Comparison of ENCODE assay signal across 15 cellular contexts in genomic region chr2:124959582-124959981, GRCh38.
"Had no signal": no experiment of that assay in that cellular context is flagged by ENCODE, and none has a peak within 500 bp of the region (broad histone marks: within the 10 kb centered on the region; RNA-seq: fewer than 3 reads in every experiment).

No MANE protein-coding gene starts in this region.

- H3K4me1 ChIP-seq: ascending aorta had no signal

- H3K36me3 ChIP-seq: ascending aorta, thoracic aorta had no signal

- DNase-seq: activated CD4-positive, alpha-beta memory T cell treated with anti-CD3 and anti-CD28 coated beads for 36 hours; activated CD4-positive, CD25-positive, alpha-beta regulatory T cell treated with anti-CD3 and anti-CD28 coated beads, Interleukin-2, amount 50 U/mL, for 72 hours; activated naive CD8-positive, alpha-beta T cell treated with anti-CD3 and anti-CD28 coated beads, Interleukin-2, amount 10 ng/mL, durations not matched to agents 7 days and 5 days; central memory CD4-positive, alpha-beta T cell; effector CD4-positive, alpha-beta T cell; immature natural killer cell; mesendoderm; nephron progenitor cell; stimulated activated CD4-positive, alpha-beta T cell treated with anti-CD3 and anti-CD28 coated beads, Interleukin-4, amount 100 ng/mL, for 24 hours; stimulated activated naive CD8-positive, alpha-beta T cell treated with anti-CD3 and anti-CD28 coated beads, Interleukin-15, amount 100 ng/mL, for 72 hours; SW 1271 had no signal

- H3K4me3 ChIP-seq: ascending aorta, coronary artery, thoracic aorta had no signal

- H3K9me3 ChIP-seq: ascending aorta, thoracic aorta had no signal

- H3K27ac ChIP-seq: ascending aorta, coronary artery, thoracic aorta had no signal

- FAIRE-seq: endothelial cell of umbilical vein had no signal

- ATAC-seq: stimulated activated naive CD8-positive, alpha-beta T cell treated with anti-CD3 and anti-CD28 coated beads, Interleukin-15, amount 100 ng/mL, for 72 hours had no signal
